ENCODE assay signal across 8 cellular contexts in genomic region chr17:59107306-59107670, GRCh38. TPM values are rescaled to one million over a fixed set of nuclear protein-coding genes. Genes with fewer than 3 reads are reported as not detected.
DNase-seq lines count a peak whose midpoint lies in the region; ATAC-seq and TF ChIP-seq lines count a peak whose summit lies in the region.

No MANE protein-coding gene starts in this region.

- TF ChIP-seq POLR2A in Peyer's patch (IDR thresholded peaks at IDR 0.05) = no peak

- peak overlapping the region; percentile 79 to 91 (median 90) for H3K27ac ChIP-seq in Peyer's patch
- H3K27ac ChIP-seq in rectal smooth muscle tissue (ENCODE audit: low read depth, low read length) = peak overlapping the region; percentile 73

- H3K36me3 ChIP-seq in Peyer's patch (no peaks in the 10 kb centered on the region), rectal smooth muscle tissue (ENCODE audit: control insufficient read depth, insufficient read depth, low read length) (peaks cover 3% of the 10 kb centered on the region)

- H3K27me3 ChIP-seq in Peyer's patch (no peaks in the 10 kb centered on the region), rectal smooth muscle tissue (ENCODE audit: control insufficient read depth, insufficient read depth, low read length) (no peaks in the 10 kb centered on the region)

- H3K9me3 ChIP-seq in Peyer's patch = no peaks in the 10 kb centered on the region

- no peak for DNase-seq in GM12865 (ENCODE audit: low read depth)
- DNase-seq in Peyer's patch = no peak
- peak; percentile 1 for DNase-seq in fibroblast of gingiva (ENCODE audit: low read depth)
- DNase-seq in NOMO-1 treated with DMSO at 0.1 percent for 48 hours (lab: John Stamatoyannopoulos, UW; ENCODE audit: unreplicated experiment) = no peak
- DNase-seq in retina = no peak
- DNase-seq in NCI-H446 treated with DMSO at 0.1 percent for 48 hours (lab: John Stamatoyannopoulos, UW) = no peak

- H3K9ac ChIP-seq in rectal smooth muscle tissue (ENCODE audit: low read length) = peak overlapping the region; percentile 60

- H3K4me3 ChIP-seq in GM12865 (ENCODE audit: low read depth, low read length) (peak overlapping the region; percentile 64), Peyer's patch (peak overlapping the region; percentile 75 to 84 (median 80)), rectal smooth muscle tissue (ENCODE audit: low read length) (peak overlapping the region; percentile 94)

- TF ChIP-seq CTCF in GM12865 (IDR thresholded peaks at IDR 0.05; ENCODE audit: insufficient read depth, low read depth, low read length, missing control alignments) = no peak
- TF ChIP-seq CTCF in Peyer's patch (IDR thresholded peaks at IDR 0.05) = no peak

- no peak for ATAC-seq in GM18867 (IDR thresholded peaks at IDR 0.05; ENCODE audit: unreplicated experiment)

- H3K4me1 ChIP-seq in Peyer's patch = peaks cover 0 to 21% (median 1%) of the 10 kb centered on the region in 4 donors
- H3K4me1 ChIP-seq in rectal smooth muscle tissue (ENCODE audit: control insufficient read depth, insufficient read depth, low read length) = peaks cover 4% of the 10 kb centered on the region

RNA-seq across cellular contexts. Expression of gene TRIM37, which starts 0.6 kb away (rescaled TPM):
- 10 to 100 TPM in 3 of 4 donors, 1 to 10 TPM in 1; 9.8 to 31.4 (median 14.7) TPM for total RNA-seq in Peyer's patch

RNA-seq across cellular contexts. Expression of gene SKA2, which starts 47.7 kb away (rescaled TPM):
- 10 to 100 TPM in 2 of 4 donors, 1 to 10 TPM in 2; 4.0 to 33.0 (median 12.6) TPM for total RNA-seq in Peyer's patch

RNA-seq across cellular contexts. Expression of gene PRR11, which starts 48.3 kb away (rescaled TPM):
- total RNA-seq in Peyer's patch = 1 to 10 TPM; 1.5 to 4.1 (median 2.2) TPM
